In the genomic region with DNA sequence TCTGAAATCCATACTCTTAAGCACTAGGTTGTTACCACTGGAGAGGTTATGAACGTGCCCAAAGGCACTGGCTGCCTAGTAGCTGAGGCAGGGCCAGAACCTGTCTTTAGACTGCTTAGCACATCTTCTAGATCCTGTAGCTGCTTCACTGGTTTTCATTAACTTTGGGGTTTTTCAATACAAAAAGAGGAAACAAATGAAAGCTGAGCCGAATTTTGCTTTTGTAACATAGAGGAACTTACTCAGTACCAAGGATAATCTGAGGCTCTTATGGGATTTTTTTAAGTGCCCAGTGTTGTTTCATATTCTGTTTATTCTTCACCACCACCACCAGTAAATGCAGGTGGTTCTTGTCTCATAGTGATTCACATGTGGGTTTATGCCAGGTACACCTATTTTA, we compare ENCODE assay signal across 21 cellular contexts.
A peak's percentile ranks its signal among the peaks of the same experiment; 100 is the strongest.
DNase-seq lines count a peak whose midpoint lies in the region; ATAC-seq, FAIRE-seq and TF ChIP-seq lines count a peak whose summit lies in the region.
"Had no signal": no experiment of that assay in that cellular context is flagged by ENCODE, and none has a peak within 500 bp of the region (broad histone marks: within the 10 kb centered on the region; RNA-seq: fewer than 3 reads in every experiment).

No MANE protein-coding gene starts in this region.

- 85% methylated on average over 2 of the region's 2 CpGs for WGBS in hepatocyte (ENCODE audit: low lambda C conversion rate, missing lambda C conversion rate)

- H3K4me2 ChIP-seq in OCI-LY7 (ENCODE audit: low read length) (no peak overlapping the region), hepatocyte (no peak overlapping the region)

- peaks cover 57% of the 10 kb centered on the region for H3K4me1 Mint-ChIP-seq in stimulated activated naive CD8-positive, alpha-beta T cell treated with anti-CD3 and anti-CD28 coated beads, Interleukin-15, Interleukin-2, amounts not matched to agents 100 ng/mL and 50 ng/mL, for 24 hours (ENCODE audit: low read depth)
- peaks cover 51% of the 10 kb centered on the region for H3K4me1 Mint-ChIP-seq in stimulated activated naive CD8-positive, alpha-beta T cell treated with anti-CD3 and anti-CD28 coated beads, Interleukin-15, amount 100 ng/mL, for 72 hours
- H3K4me1 Mint-ChIP-seq in naive thymus-derived CD4-positive, alpha-beta T cell = peaks cover 8 to 22% (median 14%) of the 10 kb centered on the region in 7 donors

- ATAC-seq in stimulated activated naive CD8-positive, alpha-beta T cell treated with anti-CD3 and anti-CD28 coated beads, Interleukin-15, amount 100 ng/mL, for 72 hours = no peak
- ATAC-seq in GM21390 (IDR thresholded peaks at IDR 0.05; ENCODE audit: unreplicated experiment) (no peak), GM19452 (IDR thresholded peaks at IDR 0.05; ENCODE audit: unreplicated experiment) (no peak)
- no peak for ATAC-seq in naive thymus-derived CD4-positive, alpha-beta T cell
- ATAC-seq: activated naive CD4-positive, alpha-beta T cell treated with anti-CD3 and anti-CD28 coated beads, Interleukin-2, amount 50 U/mL, for 72 hours; body of pancreas had no signal

- CTCF ChIA-PET in OCI-LY7 (lab: Charles Lee; ENCODE audit: unreplicated experiment) = no interaction called here
- CTCF ChIA-PET in naive thymus-derived CD4-positive, alpha-beta T cell (lab: Charles Lee) = no interaction called here

- H3K27me3 Mint-ChIP-seq in stimulated activated naive CD8-positive, alpha-beta T cell treated with anti-CD3 and anti-CD28 coated beads, Interleukin-15, Interleukin-2, amounts not matched to agents 100 ng/mL and 50 ng/mL, for 24 hours = no peaks in the 10 kb centered on the region
- no peaks in the 10 kb centered on the region for H3K27me3 Mint-ChIP-seq in stimulated activated naive CD8-positive, alpha-beta T cell treated with anti-CD3 and anti-CD28 coated beads, Interleukin-15, amount 100 ng/mL, for 72 hours
- H3K27me3 Mint-ChIP-seq in naive thymus-derived CD4-positive, alpha-beta T cell = no peaks in the 10 kb centered on the region
- H3K27me3 Mint-ChIP-seq: CD4-positive, alpha-beta T cell had no signal

- peaks cover 3% of the 10 kb centered on the region for H3K9me3 Mint-ChIP-seq in stimulated activated naive CD8-positive, alpha-beta T cell treated with anti-CD3 and anti-CD28 coated beads, Interleukin-15, Interleukin-2, amounts not matched to agents 100 ng/mL and 50 ng/mL, for 24 hours
- H3K9me3 Mint-ChIP-seq in stimulated activated naive CD8-positive, alpha-beta T cell treated with anti-CD3 and anti-CD28 coated beads, Interleukin-15, amount 100 ng/mL, for 72 hours = no peaks in the 10 kb centered on the region
- H3K9me3 Mint-ChIP-seq in naive thymus-derived CD4-positive, alpha-beta T cell = no peaks in the 10 kb centered on the region
- H3K9me3 Mint-ChIP-seq: CD4-positive, alpha-beta T cell had no signal

- no peak for FAIRE-seq in H54 (lab: Jason Lieb, UNC)

- no peak overlapping the region for H3K4me3 Mint-ChIP-seq in stimulated activated naive CD8-positive, alpha-beta T cell treated with anti-CD3 and anti-CD28 coated beads, Interleukin-15, Interleukin-2, amounts not matched to agents 100 ng/mL and 50 ng/mL, for 24 hours
- no peak overlapping the region for H3K4me3 Mint-ChIP-seq in stimulated activated naive CD8-positive, alpha-beta T cell treated with anti-CD3 and anti-CD28 coated beads, Interleukin-15, amount 100 ng/mL, for 72 hours
- H3K4me3 Mint-ChIP-seq in naive thymus-derived CD4-positive, alpha-beta T cell = no peak overlapping the region
- H3K4me3 Mint-ChIP-seq: CD4-positive, alpha-beta T cell had no signal

- no peak for DNase-seq in stimulated activated naive CD8-positive, alpha-beta T cell treated with anti-CD3 and anti-CD28 coated beads, Interleukin-15, amount 100 ng/mL, for 72 hours
- DNase-seq in OCI-LY7 (ENCODE audit: low spot score) (peak; percentile 7), hepatocyte (ENCODE audit: low spot score) (no peak), H54 (ENCODE audit: insufficient read length, low spot score) (no peak)
- DNase-seq in naive thymus-derived CD4-positive, alpha-beta T cell = no peak
- DNase-seq: activated CD4-positive, alpha-beta T cell treated with anti-CD3 and anti-CD28 coated beads, Interleukin-2, amount 50 U/mL, for 48 hours; activated T-cell treated with anti-CD3 and anti-CD28 coated beads, Interleukin-2, amount 50 U/mL, for 1 hour; CD4-positive, alpha-beta T cell; DMS153; foreskin melanocyte; HCEC 1CT; left cardiac atrium; NCI-H526 treated with DMSO at 0.1 percent for 48 hours; stimulated activated CD4-positive, alpha-beta T cell treated with anti-CD3 and anti-CD28 coated beads, Interleukin-12 subunit alpha, Interleukin-12 subunit beta, amount 100 ng/mL, for 4 hours; tibial artery had no signal

- H3K4me1 ChIP-seq in OCI-LY7 (ENCODE audit: insufficient read depth, low read length, poor library complexity, severe bottlenecking) = peaks cover 8% of the 10 kb centered on the region
- peaks cover 22% of the 10 kb centered on the region for H3K4me1 ChIP-seq in hepatocyte (ENCODE audit: insufficient read depth)
- H3K4me1 ChIP-seq in naive thymus-derived CD4-positive, alpha-beta T cell (ENCODE audit: control insufficient read depth in 2 of 2, insufficient read depth in 2 of 2, low read length in 2 of 2) = peaks cover 5 to 10% of the 10 kb centered on the region in 2 donors

- H2AFZ ChIP-seq in OCI-LY7 (ENCODE audit: low read length) (no peak overlapping the region), hepatocyte (no peak overlapping the region)

- H3K9me3 ChIP-seq in OCI-LY7 (ENCODE audit: low read length) (no peaks in the 10 kb centered on the region), hepatocyte (ENCODE audit: low read depth) (no peaks in the 10 kb centered on the region)
- H3K9me3 ChIP-seq in naive thymus-derived CD4-positive, alpha-beta T cell (ENCODE audit: control insufficient read depth in 2 of 3, low read length in 3 of 3) = no peaks in the 10 kb centered on the region
- H3K9me3 ChIP-seq: body of pancreas, tibial artery had no signal

- no TSS peak for BruUV-seq in OCI-LY7 (replicated peaks; lab: Mats Ljungman, UMichigan)

- H3K4me3 ChIP-seq in OCI-LY7 (ENCODE audit: low read depth, low read length, poor library complexity, severe bottlenecking) = no peak overlapping the region
- H3K4me3 ChIP-seq in hepatocyte = no peak overlapping the region
- H3K4me3 ChIP-seq in naive thymus-derived CD4-positive, alpha-beta T cell (ENCODE audit: low read length) = no peak overlapping the region
- H3K4me3 ChIP-seq: body of pancreas, coronary artery, tibial artery had no signal

- POLR2A ChIA-PET in OCI-LY7 (lab: Charles Lee) = no interaction called here
- POLR2A ChIA-PET in naive thymus-derived CD4-positive, alpha-beta T cell (lab: Charles Lee) = no interaction called here

- peak overlapping the region; percentile 63 for H3K27ac Mint-ChIP-seq in stimulated activated naive CD8-positive, alpha-beta T cell treated with anti-CD3 and anti-CD28 coated beads, Interleukin-15, Interleukin-2, amounts not matched to agents 100 ng/mL and 50 ng/mL, for 24 hours
- no peak overlapping the region for H3K27ac Mint-ChIP-seq in stimulated activated naive CD8-positive, alpha-beta T cell treated with anti-CD3 and anti-CD28 coated beads, Interleukin-15, amount 100 ng/mL, for 72 hours
- H3K27ac Mint-ChIP-seq in naive thymus-derived CD4-positive, alpha-beta T cell = no peak overlapping the region
- H3K27ac Mint-ChIP-seq: activated naive CD4-positive, alpha-beta T cell treated with anti-CD3 and anti-CD28 coated beads, Interleukin-2, amount 50 U/mL, for 72 hours; CD4-positive, alpha-beta T cell had no signal

- H3K27ac ChIP-seq in OCI-LY7 (ENCODE audit: low read depth, low read length, poor library complexity, severe bottlenecking) (no peak overlapping the region), hepatocyte (peak overlapping the region; percentile 59)
- no peak overlapping the region for H3K27ac ChIP-seq in naive thymus-derived CD4-positive, alpha-beta T cell (ENCODE audit: low read depth, low read length)
- H3K27ac ChIP-seq: coronary artery, tibial artery had no signal

- no peaks in the 10 kb centered on the region for H3K27me3 ChIP-seq in hepatocyte
- H3K27me3 ChIP-seq in naive thymus-derived CD4-positive, alpha-beta T cell (ENCODE audit: control insufficient read depth in 2 of 2, insufficient read depth in 2 of 2, low read length in 2 of 2) = no peaks in the 10 kb centered on the region
- H3K27me3 ChIP-seq: body of pancreas, tibial artery had no signal

- H3K36me3 ChIP-seq in OCI-LY7 (ENCODE audit: insufficient read depth, low read length) = no peaks in the 10 kb centered on the region
- H3K36me3 ChIP-seq in hepatocyte (replicated peaks; ENCODE audit: insufficient read depth, low read depth) = no peaks in the 10 kb centered on the region
- no peaks in the 10 kb centered on the region for H3K36me3 ChIP-seq in naive thymus-derived CD4-positive, alpha-beta T cell (ENCODE audit: control insufficient read depth in 2 of 3, insufficient read depth in 3 of 3, low read length in 3 of 3)
- H3K36me3 ChIP-seq: tibial artery had no signal

- H3K9me2 ChIP-seq in OCI-LY7 (ENCODE audit: insufficient read depth, low read length) (no peaks in the 10 kb centered on the region), hepatocyte (replicated peaks; ENCODE audit: insufficient read depth) (no peaks in the 10 kb centered on the region)

- no peak for TF ChIP-seq POLR2A in H54 (IDR thresholded peaks at IDR 0.05; ENCODE audit: low read depth, low read length)

- H3K36me3 Mint-ChIP-seq in stimulated activated naive CD8-positive, alpha-beta T cell treated with anti-CD3 and anti-CD28 coated beads, Interleukin-15, Interleukin-2, amounts not matched to agents 100 ng/mL and 50 ng/mL, for 24 hours (ENCODE audit: low read depth) = no peaks in the 10 kb centered on the region
- peaks cover 0 to 4% (median 0%) of the 10 kb centered on the region in 5 donors for H3K36me3 Mint-ChIP-seq in naive thymus-derived CD4-positive, alpha-beta T cell

- intact Hi-C loops in OCI-LY7 (cut with micrococcal nuclease; ENCODE audit: unreplicated experiment) = no loop called here
- intact Hi-C loops in naive thymus-derived CD4-positive, alpha-beta T cell (cut with micrococcal nuclease) = loop anchor here in 1 of 2 donors (10.0 kb wide), 1 partner anchor 401 kb away; a partner anchor contains a TSS

- no peaks in the 10 kb centered on the region for H3K79me2 ChIP-seq in OCI-LY7 (ENCODE audit: insufficient read depth, low read depth, low read length)
- no peaks in the 10 kb centered on the region for H3K79me2 ChIP-seq in hepatocyte

- no peaks in the 10 kb centered on the region for H4K20me1 ChIP-seq in OCI-LY7 (ENCODE audit: insufficient read depth, low read length)
- no peaks in the 10 kb centered on the region for H4K20me1 ChIP-seq in hepatocyte (ENCODE audit: insufficient read depth, poor library complexity, severe bottlenecking)

- TF ChIP-seq CTCF in OCI-LY7 (conservative IDR thresholded peaks at IDR 0.05; ENCODE audit: low read length) = no peak
- no peak for TF ChIP-seq CTCF in hepatocyte (IDR thresholded peaks at IDR 0.05; ENCODE audit: poor library complexity)
